1 cellular context compared by ENCODE assay signal in genomic region chr3:150738688-150739087, GRCh38.
TF ChIP-seq lines count a peak whose summit lies in the region.

No MANE protein-coding gene starts in this region.

TF ChIP-seq in K562, 482 proteins besides CTCF, POLR2A, EP300 and RAD21 (continued from another document and continues in another):
- TF ChIP-seq, protein P1, sequence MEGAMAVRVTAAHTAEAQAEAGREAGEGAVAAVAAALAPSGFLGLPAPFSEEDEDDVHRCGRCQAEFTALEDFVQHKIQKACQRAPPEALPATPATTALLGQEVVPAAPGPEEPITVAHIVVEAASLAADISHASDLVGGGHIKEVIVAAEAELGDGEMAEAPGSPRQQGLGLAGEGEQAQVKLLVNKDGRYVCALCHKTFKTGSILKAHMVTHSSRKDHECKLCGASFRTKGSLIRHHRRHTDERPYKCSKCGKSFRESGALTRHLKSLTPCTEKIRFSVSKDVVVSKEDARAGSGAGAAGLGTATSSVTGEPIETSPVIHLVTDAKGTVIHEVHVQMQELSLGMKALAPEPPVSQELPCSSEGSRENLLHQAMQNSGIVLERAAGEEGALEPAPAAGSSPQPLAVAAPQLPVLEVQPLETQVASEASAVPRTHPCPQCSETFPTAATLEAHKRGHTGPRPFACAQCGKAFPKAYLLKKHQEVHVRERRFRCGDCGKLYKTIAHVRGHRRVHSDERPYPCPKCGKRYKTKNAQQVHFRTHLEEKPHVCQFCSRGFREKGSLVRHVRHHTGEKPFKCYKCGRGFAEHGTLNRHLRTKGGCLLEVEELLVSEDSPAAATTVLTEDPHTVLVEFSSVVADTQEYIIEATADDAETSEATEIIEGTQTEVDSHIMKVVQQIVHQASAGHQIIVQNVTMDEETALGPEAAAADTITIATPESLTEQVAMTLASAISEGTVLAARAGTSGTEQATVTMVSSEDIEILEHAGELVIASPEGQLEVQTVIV (CRISPR knock-in tag; IDR thresholded peaks at IDR 0.05; ENCODE audit: borderline replicate concordance), result no peak
- TF ChIP-seq, protein P2, sequence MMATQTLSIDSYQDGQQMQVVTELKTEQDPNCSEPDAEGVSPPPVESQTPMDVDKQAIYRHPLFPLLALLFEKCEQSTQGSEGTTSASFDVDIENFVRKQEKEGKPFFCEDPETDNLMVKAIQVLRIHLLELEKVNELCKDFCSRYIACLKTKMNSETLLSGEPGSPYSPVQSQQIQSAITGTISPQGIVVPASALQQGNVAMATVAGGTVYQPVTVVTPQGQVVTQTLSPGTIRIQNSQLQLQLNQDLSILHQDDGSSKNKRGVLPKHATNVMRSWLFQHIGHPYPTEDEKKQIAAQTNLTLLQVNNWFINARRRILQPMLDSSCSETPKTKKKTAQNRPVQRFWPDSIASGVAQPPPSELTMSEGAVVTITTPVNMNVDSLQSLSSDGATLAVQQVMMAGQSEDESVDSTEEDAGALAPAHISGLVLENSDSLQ (IDR thresholded peaks at IDR 0.05), result 0 out of 2 replicates have a peak, but pooled peaks have one; percentile 4
- TF ChIP-seq MAFG (tag; conservative IDR thresholded peaks at IDR 0.05), result no peak
- no peak for TF ChIP-seq MXI1 (IDR thresholded peaks at IDR 0.05; ENCODE audit: low read depth, low read length)
- no peak for TF ChIP-seq LARP7 (IDR thresholded peaks at IDR 0.05)
- no peak for TF ChIP-seq NCOA1 (IDR thresholded peaks at IDR 0.05; ENCODE audit: low read depth)
- 0 out of 3 replicates have a peak, but pooled peaks of 1 of the 2 experiments have one; percentile 18 for TF ChIP-seq CBX3 (IDR thresholded peaks at IDR 0.05; ENCODE audit: borderline replicate concordance in 1 of 2, low read length in 2 of 2)
- peak; percentile 22 for TF ChIP-seq ZFP36 (IDR thresholded peaks at IDR 0.05; ENCODE audit: low read depth, low read length, partially characterized antibody)
- no peak for TF ChIP-seq IRF9 (tag; IDR thresholded peaks at IDR 0.05)
- TF ChIP-seq, protein P3, sequence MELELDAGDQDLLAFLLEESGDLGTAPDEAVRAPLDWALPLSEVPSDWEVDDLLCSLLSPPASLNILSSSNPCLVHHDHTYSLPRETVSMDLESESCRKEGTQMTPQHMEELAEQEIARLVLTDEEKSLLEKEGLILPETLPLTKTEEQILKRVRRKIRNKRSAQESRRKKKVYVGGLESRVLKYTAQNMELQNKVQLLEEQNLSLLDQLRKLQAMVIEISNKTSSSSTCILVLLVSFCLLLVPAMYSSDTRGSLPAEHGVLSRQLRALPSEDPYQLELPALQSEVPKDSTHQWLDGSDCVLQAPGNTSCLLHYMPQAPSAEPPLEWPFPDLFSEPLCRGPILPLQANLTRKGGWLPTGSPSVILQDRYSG (tag; conservative IDR thresholded peaks at IDR 0.05; ENCODE audit: low read depth), result no peak
- peak; percentile 98 for TF ChIP-seq NFIC (IDR thresholded peaks at IDR 0.05)
- no peak for TF ChIP-seq CLOCK (CRISPR knock-in tag; IDR thresholded peaks at IDR 0.05; ENCODE audit: borderline replicate concordance)
- TF ChIP-seq ZFP1 (CRISPR knock-in tag; IDR thresholded peaks at IDR 0.05), result no peak
- no peak for TF ChIP-seq NR2C2 (CRISPR knock-in tag; IDR thresholded peaks at IDR 0.05)
- TF ChIP-seq NR2C2 (tag; IDR thresholded peaks at IDR 0.05), result no peak
- peak; percentile 59 for TF ChIP-seq ZNF592 (IDR thresholded peaks at IDR 0.05)
- TF ChIP-seq USF2 (CRISPR knock-in tag; IDR thresholded peaks at IDR 0.05), result no peak
- no peak for TF ChIP-seq BRCA1 (IDR thresholded peaks at IDR 0.05)
- no peak for TF ChIP-seq BRCA1 (CRISPR knock-in tag; IDR thresholded peaks at IDR 0.05)
- no peak for TF ChIP-seq ZNF212 (CRISPR knock-in tag; IDR thresholded peaks at IDR 0.05)
- no peak for TF ChIP-seq TSC22D4 (tag; IDR thresholded peaks at IDR 0.05)
- no peak for TF ChIP-seq SMC3 (conservative IDR thresholded peaks at IDR 0.05; ENCODE audit: insufficient read depth, low read depth, low read length)
- TF ChIP-seq TRIM28 (IDR thresholded peaks at IDR 0.05), result peak; percentile 41; the same call in 1 of the 2 replicates
- TF ChIP-seq, protein P4, sequence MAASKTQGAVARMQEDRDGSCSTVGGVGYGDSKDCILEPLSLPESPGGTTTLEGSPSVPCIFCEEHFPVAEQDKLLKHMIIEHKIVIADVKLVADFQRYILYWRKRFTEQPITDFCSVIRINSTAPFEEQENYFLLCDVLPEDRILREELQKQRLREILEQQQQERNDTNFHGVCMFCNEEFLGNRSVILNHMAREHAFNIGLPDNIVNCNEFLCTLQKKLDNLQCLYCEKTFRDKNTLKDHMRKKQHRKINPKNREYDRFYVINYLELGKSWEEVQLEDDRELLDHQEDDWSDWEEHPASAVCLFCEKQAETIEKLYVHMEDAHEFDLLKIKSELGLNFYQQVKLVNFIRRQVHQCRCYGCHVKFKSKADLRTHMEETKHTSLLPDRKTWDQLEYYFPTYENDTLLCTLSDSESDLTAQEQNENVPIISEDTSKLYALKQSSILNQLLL (CRISPR knock-in tag; IDR thresholded peaks at IDR 0.05; ENCODE audit: borderline replicate concordance), result no peak
- TF ChIP-seq TGIF2 (CRISPR knock-in tag; IDR thresholded peaks at IDR 0.05), result no peak
- no peak for TF ChIP-seq E2F4 (CRISPR knock-in tag; IDR thresholded peaks at IDR 0.05; ENCODE audit: low read depth)
- no peak for TF ChIP-seq PURB (CRISPR knock-in tag; IDR thresholded peaks at IDR 0.05; ENCODE audit: low read depth)
- no peak for TF ChIP-seq ZNF589 (CRISPR knock-in tag; IDR thresholded peaks at IDR 0.05; ENCODE audit: low read depth)
- no peak for TF ChIP-seq HDAC2 (IDR thresholded peaks at IDR 0.05)
- no peak for TF ChIP-seq DLX4 (CRISPR knock-in tag; IDR thresholded peaks at IDR 0.05)
- TF ChIP-seq CREB1 (IDR thresholded peaks at IDR 0.05), result no peak
- TF ChIP-seq CREB1 (CRISPR knock-in tag; IDR thresholded peaks at IDR 0.05), result no peak
- TF ChIP-seq, protein P5, sequence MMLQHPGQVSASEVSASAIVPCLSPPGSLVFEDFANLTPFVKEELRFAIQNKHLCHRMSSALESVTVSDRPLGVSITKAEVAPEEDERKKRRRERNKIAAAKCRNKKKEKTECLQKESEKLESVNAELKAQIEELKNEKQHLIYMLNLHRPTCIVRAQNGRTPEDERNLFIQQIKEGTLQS (IDR thresholded peaks at IDR 0.05), result no peak
- TF ChIP-seq, protein P5 (CRISPR knock-in tag; conservative IDR thresholded peaks at IDR 0.05), result peak; percentile 57; the same call in 1 of the 2 replicates
- no peak for TF ChIP-seq ZNF740 (CRISPR knock-in tag; IDR thresholded peaks at IDR 0.05)
- no peak for TF ChIP-seq ZNF740 (tag; IDR thresholded peaks at IDR 0.05)
- TF ChIP-seq HSF4 (CRISPR knock-in tag; IDR thresholded peaks at IDR 0.05; ENCODE audit: borderline replicate concordance), result 0 out of 2 replicates have a peak, but pooled peaks have one; percentile 13
- no peak for TF ChIP-seq LCOR (CRISPR knock-in tag; IDR thresholded peaks at IDR 0.05)
- TF ChIP-seq ADNP (tag; IDR thresholded peaks at IDR 0.05), result peak; percentile 47; the same call in 1 of the 2 replicates
- TF ChIP-seq ZNF77 (CRISPR knock-in tag; IDR thresholded peaks at IDR 0.05), result no peak
- no peak for TF ChIP-seq NR2C1 (IDR thresholded peaks at IDR 0.05)
- no peak; the same call in 1 of the 2 replicates for TF ChIP-seq NR2C1 (tag; IDR thresholded peaks at IDR 0.05)
- peak; percentile 76 for TF ChIP-seq FOSL1 (tag; conservative IDR thresholded peaks at IDR 0.05)
- no peak for TF ChIP-seq CBX1 (IDR thresholded peaks at IDR 0.05; ENCODE audit: low read depth)
- no peak for TF ChIP-seq PHTF2 (CRISPR knock-in tag; IDR thresholded peaks at IDR 0.05)
